In genomic region chr11:134423106-134423505, GRCh38 we compare ENCODE assay signal across 31 cellular contexts. TPM values are rescaled to one million over a fixed set of nuclear protein-coding genes. Genes with fewer than 3 reads are reported as not detected.
"Had no signal": no experiment of that assay in that cellular context is flagged by ENCODE, and none has a peak within 500 bp of the region (broad histone marks: within the 10 kb centered on the region; RNA-seq: fewer than 3 reads in every experiment).

No MANE protein-coding gene starts in this region.

- H3K9me3 Mint-ChIP-seq: dendritic cell treated with granulocyte-macrophage colony-stimulating factor and Interleukin-4, amounts not matched to agents 40 ng/mL and 50 ng/mL, for 4 days; endodermal cell had no signal

- H3K36me3 ChIP-seq: colonic mucosa, esophagus squamous epithelium, gastrocnemius medialis, heart right ventricle, left lung, lower lobe of right lung had no signal

- H3K27me3 ChIP-seq: colonic mucosa had no signal

- H3K36me3 Mint-ChIP-seq: memory B cell; naive thymus-derived CD4-positive, alpha-beta T cell had no signal

- H3K27ac ChIP-seq: colonic mucosa, epithelial cell of prostate, esophagus squamous epithelium, gastrocnemius medialis, heart right ventricle, left lung, lower lobe of right lung had no signal

- DNase-seq: colonic mucosa; cortex of kidney; effector CD4-positive, alpha-beta T cell; effector memory CD4-positive, alpha-beta T cell; endodermal cell; erythroblast; esophagus squamous epithelium; foreskin fibroblast; foreskin melanocyte; gastrocnemius medialis; glutamatergic neuron; head of caudate nucleus; heart right ventricle; hippocampal formation; left cardiac atrium; left lung; left ventricle myocardium superior; lower lobe of right lung; mesendoderm; midbrain; naive thymus-derived CD4-positive, alpha-beta T cell had no signal

- H3K27ac Mint-ChIP-seq: dendritic cell treated with granulocyte-macrophage colony-stimulating factor and Interleukin-4, amounts not matched to agents 40 ng/mL and 50 ng/mL, for 4 days; endodermal cell; memory B cell; naive thymus-derived CD4-positive, alpha-beta T cell had no signal

- ATAC-seq: esophagus mucosa; gastrocnemius medialis; heart right ventricle; left cardiac atrium; left lung; left ventricle myocardium superior; lower lobe of right lung; naive thymus-derived CD4-positive, alpha-beta T cell had no signal

- FAIRE-seq: endometrium, islet of Langerhans, keratinocyte had no signal

- H3K9me3 ChIP-seq: colonic mucosa, esophagus squamous epithelium, gastrocnemius medialis, heart right ventricle, left lung, lower lobe of right lung had no signal

- H3K4me1 ChIP-seq: colonic mucosa, esophagus squamous epithelium, gastrocnemius medialis, heart right ventricle, left lung, lower lobe of right lung had no signal

- H3K4me3 ChIP-seq: colonic mucosa, esophagus squamous epithelium, gastrocnemius medialis, heart right ventricle, left lung, lower lobe of right lung had no signal

RNA-seq across cellular contexts. Expression of gene B3GAT1, which starts 11.1 kb away (rescaled TPM):
- total RNA-seq: dermis microvascular lymphatic vessel endothelial cell, glomerular endothelial cell, lung microvascular endothelial cell had no signal
- polyA plus RNA-seq: naive thymus-derived CD4-positive, alpha-beta T cell had no signal
